Comparison of ENCODE assay signal across 22 cellular contexts in genomic region chr16:88065747-88066142, GRCh38.
"Had no signal": no experiment of that assay in that cellular context is flagged by ENCODE, and none has a peak within 500 bp of the region (broad histone marks: within the 10 kb centered on the region; RNA-seq: fewer than 3 reads in every experiment).

No MANE protein-coding gene starts in this region.

- H3K4me3 ChIP-seq: esophagus muscularis mucosa, gastroesophageal sphincter, lower lobe of right lung, skin epidermis, testis had no signal

- FAIRE-seq: endothelial cell of umbilical vein had no signal

- H3K27me3 Mint-ChIP-seq: activated CD4-positive, alpha-beta memory T cell treated with anti-CD3 and anti-CD28 coated beads, Interleukin-2, amount 10 ng/mL, durations not matched to agents 7 days and 5 days; activated CD8-positive, alpha-beta memory T cell treated with anti-CD3 and anti-CD28 coated beads, Interleukin-2, amount 10 ng/mL, durations not matched to agents 7 days and 5 days; activated T-helper 17 cell treated with anti-CD3 and anti-CD28 coated beads, Interleukin-2, amount 50 U/mL, for 72 hours; dendritic cell treated with granulocyte-macrophage colony-stimulating factor and Interleukin-4, amounts not matched to agents 40 ng/mL and 50 ng/mL, for 4 days; type B pancreatic cell had no signal

- H3K27ac ChIP-seq: brain microvascular endothelial cell, esophagus muscularis mucosa, gastroesophageal sphincter, lower lobe of right lung, testis had no signal

- H3K9me3 ChIP-seq: esophagus muscularis mucosa, gastroesophageal sphincter, lower lobe of right lung, testis had no signal

- H3K27me3 ChIP-seq: brain microvascular endothelial cell, esophagus muscularis mucosa, gastroesophageal sphincter, testis had no signal

- H3K36me3 Mint-ChIP-seq: activated CD8-positive, alpha-beta memory T cell treated with anti-CD3 and anti-CD28 coated beads, Interleukin-2, amount 10 ng/mL, durations not matched to agents 7 days and 5 days had no signal

- H3K9me3 Mint-ChIP-seq: activated CD4-positive, alpha-beta memory T cell treated with anti-CD3 and anti-CD28 coated beads, Interleukin-2, amount 10 ng/mL, durations not matched to agents 7 days and 5 days; activated T-helper 17 cell treated with anti-CD3 and anti-CD28 coated beads, Interleukin-2, amount 50 U/mL, for 72 hours; dendritic cell treated with granulocyte-macrophage colony-stimulating factor and Interleukin-4, amounts not matched to agents 40 ng/mL and 50 ng/mL, for 4 days; immature natural killer cell; nephron; type B pancreatic cell had no signal

- DNase-seq: activated CD4-positive, alpha-beta memory T cell treated with anti-CD3 and anti-CD28 coated beads, Interleukin-2, amount 10 ng/mL, durations not matched to agents 7 days and 5 days; activated CD4-positive, alpha-beta T cell treated with anti-CD3 and anti-CD28 coated beads for 48 hours; activated CD4-positive, CD25-positive, alpha-beta regulatory T cell; activated CD8-positive, alpha-beta memory T cell treated with anti-CD3 and anti-CD28 coated beads, Interleukin-2, amount 10 ng/mL, durations not matched to agents 7 days and 5 days; activated naive CD4-positive, alpha-beta T cell treated with Interleukin-2 at 50 U/mL for 16 hours; brain microvascular endothelial cell; cerebellar nuclear complex; effector CD8-positive, alpha-beta T cell; immature natural killer cell; lower lobe of right lung; nucleus accumbens; stimulated activated CD4-positive, alpha-beta T cell treated with anti-CD3 and anti-CD28 coated beads, Interleukin-4, amount 100 ng/mL, for 1 hour; T1000; testis had no signal

- H3K4me3 Mint-ChIP-seq: activated CD4-positive, alpha-beta memory T cell treated with anti-CD3 and anti-CD28 coated beads, Interleukin-2, amount 10 ng/mL, durations not matched to agents 7 days and 5 days; activated CD8-positive, alpha-beta memory T cell treated with anti-CD3 and anti-CD28 coated beads, Interleukin-2, amount 10 ng/mL, durations not matched to agents 7 days and 5 days; activated T-helper 17 cell treated with anti-CD3 and anti-CD28 coated beads, Interleukin-2, amount 50 U/mL, for 72 hours; dendritic cell treated with granulocyte-macrophage colony-stimulating factor and Interleukin-4, amounts not matched to agents 40 ng/mL and 50 ng/mL, for 4 days; immature natural killer cell; nephron; type B pancreatic cell had no signal

- H3K4me1 Mint-ChIP-seq: activated CD4-positive, alpha-beta memory T cell treated with anti-CD3 and anti-CD28 coated beads, Interleukin-2, amount 10 ng/mL, durations not matched to agents 7 days and 5 days; activated CD8-positive, alpha-beta memory T cell treated with anti-CD3 and anti-CD28 coated beads, Interleukin-2, amount 10 ng/mL, durations not matched to agents 7 days and 5 days; activated T-helper 17 cell treated with anti-CD3 and anti-CD28 coated beads, Interleukin-2, amount 50 U/mL, for 72 hours had no signal

- H3K27ac Mint-ChIP-seq: activated CD4-positive, alpha-beta memory T cell treated with anti-CD3 and anti-CD28 coated beads, Interleukin-2, amount 10 ng/mL, durations not matched to agents 7 days and 5 days; activated CD8-positive, alpha-beta memory T cell treated with anti-CD3 and anti-CD28 coated beads, Interleukin-2, amount 10 ng/mL, durations not matched to agents 7 days and 5 days; activated T-helper 17 cell treated with anti-CD3 and anti-CD28 coated beads, Interleukin-2, amount 50 U/mL, for 72 hours; dendritic cell treated with granulocyte-macrophage colony-stimulating factor and Interleukin-4, amounts not matched to agents 40 ng/mL and 50 ng/mL, for 4 days; immature natural killer cell; type B pancreatic cell had no signal
